Comparison of ENCODE assay signal across 1 cellular context in the genomic region with DNA sequence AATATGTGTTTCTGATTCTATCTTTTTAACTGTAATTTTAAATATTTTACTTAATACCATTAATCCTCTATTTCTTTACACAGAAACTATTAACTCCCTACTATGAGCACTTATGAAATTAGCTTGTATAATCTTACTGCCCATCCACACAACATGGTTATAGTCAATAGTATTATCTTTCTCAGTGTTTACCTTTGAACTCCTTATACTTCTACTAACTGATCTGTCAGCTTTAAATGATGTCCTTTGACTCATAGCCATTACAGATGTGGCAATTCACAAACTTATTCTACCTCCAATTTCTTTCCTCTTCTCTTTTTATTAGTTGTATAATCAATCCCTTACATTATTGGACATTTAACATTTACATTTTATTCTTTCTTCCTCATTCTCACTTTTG.
TF ChIP-seq lines count a peak whose summit lies in the region.

No MANE protein-coding gene starts in this region.

TF ChIP-seq in K562, 482 proteins besides CTCF, POLR2A, EP300 and RAD21:
- TF ChIP-seq CBFA2T3 (IDR thresholded peaks at IDR 0.05): peak; percentile 44; the same call in 1 of the 2 replicates
- TF ChIP-seq, protein P1, sequence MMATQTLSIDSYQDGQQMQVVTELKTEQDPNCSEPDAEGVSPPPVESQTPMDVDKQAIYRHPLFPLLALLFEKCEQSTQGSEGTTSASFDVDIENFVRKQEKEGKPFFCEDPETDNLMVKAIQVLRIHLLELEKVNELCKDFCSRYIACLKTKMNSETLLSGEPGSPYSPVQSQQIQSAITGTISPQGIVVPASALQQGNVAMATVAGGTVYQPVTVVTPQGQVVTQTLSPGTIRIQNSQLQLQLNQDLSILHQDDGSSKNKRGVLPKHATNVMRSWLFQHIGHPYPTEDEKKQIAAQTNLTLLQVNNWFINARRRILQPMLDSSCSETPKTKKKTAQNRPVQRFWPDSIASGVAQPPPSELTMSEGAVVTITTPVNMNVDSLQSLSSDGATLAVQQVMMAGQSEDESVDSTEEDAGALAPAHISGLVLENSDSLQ (IDR thresholded peaks at IDR 0.05): peak; percentile 64
- peak; percentile 34; the same call in 1 of the 2 replicates for TF ChIP-seq SMARCA4 (IDR thresholded peaks at IDR 0.05)
- peak; percentile 30; the same call in 1 of the 2 replicates for TF ChIP-seq TAL1 (IDR thresholded peaks at IDR 0.05)
- TF ChIP-seq, protein P2, sequence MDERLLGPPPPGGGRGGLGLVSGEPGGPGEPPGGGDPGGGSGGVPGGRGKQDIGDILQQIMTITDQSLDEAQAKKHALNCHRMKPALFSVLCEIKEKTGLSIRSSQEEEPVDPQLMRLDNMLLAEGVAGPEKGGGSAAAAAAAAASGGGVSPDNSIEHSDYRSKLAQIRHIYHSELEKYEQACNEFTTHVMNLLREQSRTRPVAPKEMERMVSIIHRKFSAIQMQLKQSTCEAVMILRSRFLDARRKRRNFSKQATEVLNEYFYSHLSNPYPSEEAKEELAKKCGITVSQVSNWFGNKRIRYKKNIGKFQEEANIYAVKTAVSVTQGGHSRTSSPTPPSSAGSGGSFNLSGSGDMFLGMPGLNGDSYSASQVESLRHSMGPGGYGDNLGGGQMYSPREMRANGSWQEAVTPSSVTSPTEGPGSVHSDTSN (CRISPR knock-in tag; IDR thresholded peaks at IDR 0.05; ENCODE audit: low read depth): no peak
- TF ChIP-seq, protein P2 (tag; conservative IDR thresholded peaks at IDR 0.05; ENCODE audit: low read depth): peak; percentile 50; the same call in 1 of the 2 replicates
- TF ChIP-seq NR2C2 (CRISPR knock-in tag; IDR thresholded peaks at IDR 0.05): no peak
- TF ChIP-seq NR2C2 (tag; IDR thresholded peaks at IDR 0.05): peak; percentile 41; the same call in 1 of the 2 replicates
- peak; percentile 50; the same call in 1 of the 2 replicates for TF ChIP-seq NR2C1 (IDR thresholded peaks at IDR 0.05)
- TF ChIP-seq NR2C1 (tag; IDR thresholded peaks at IDR 0.05): peak; percentile 79
- no peak for TF ChIP-seq NCOR1 (IDR thresholded peaks at IDR 0.05)
- peak; percentile 89 for TF ChIP-seq MEIS2 (IDR thresholded peaks at IDR 0.05; ENCODE audit: partially characterized antibody)
- 0 out of 2 replicates have a peak, but pooled peaks have one; percentile 17 for TF ChIP-seq TCF3 (CRISPR knock-in tag; IDR thresholded peaks at IDR 0.05)
- TF ChIP-seq ARID1B (IDR thresholded peaks at IDR 0.05): peak; percentile 63
- peak in 1 of 2 experiments; percentile 44; a peak in 1 of 4 replicates for TF ChIP-seq FOXK2 (conservative IDR thresholded peaks at IDR 0.05 in 1 of 2, IDR thresholded peaks at IDR 0.05 in 1 of 2; ENCODE audit: low read depth in 2 of 2)
- TF ChIP-seq CEBPG (CRISPR knock-in tag; IDR thresholded peaks at IDR 0.05): no peak
- TF ChIP-seq CEBPG (tag; conservative IDR thresholded peaks at IDR 0.05 in 1 of 2, IDR thresholded peaks at IDR 0.05 in 1 of 2): peak in 1 of 2 experiments; percentile 39; a peak in 1 of 4 replicates
- no peak for TF ChIP-seq UBTF (IDR thresholded peaks at IDR 0.05; ENCODE audit: borderline replicate concordance in 1 of 2, low read depth in 2 of 2, low read length in 2 of 2)
- TF ChIP-seq MBD2 (IDR thresholded peaks at IDR 0.05; ENCODE audit: borderline replicate concordance, low read depth): no peak
- TF ChIP-seq SAFB (IDR thresholded peaks at IDR 0.05; ENCODE audit: borderline replicate concordance, low read depth, low read length): no peak
- peak; percentile 62 for TF ChIP-seq DPF2 (IDR thresholded peaks at IDR 0.05)
- peak in 1 of 2 experiments; percentile 77; a peak in 2 of 4 replicates for TF ChIP-seq FOXA3 (CRISPR knock-in tag; conservative IDR thresholded peaks at IDR 0.05 in 1 of 2, IDR thresholded peaks at IDR 0.05 in 1 of 2)
- TF ChIP-seq ZNF316 (IDR thresholded peaks at IDR 0.05): peak; percentile 43
- no peak for TF ChIP-seq SRSF7 (optimal IDR thresholded peaks at IDR 0.05; ENCODE audit: low read depth, low read length)
- TF ChIP-seq CEBPB (tag; IDR thresholded peaks at IDR 0.05): 0 out of 2 replicates have a peak, but pooled peaks have one; percentile 32
- TF ChIP-seq FOSL1 (tag; conservative IDR thresholded peaks at IDR 0.05): peak; percentile 31; the same call in 1 of the 2 replicates
